In genomic region chr7:37353949-37354660, GRCh38 we compare ENCODE assay signal across 9 cellular contexts.
DNase-seq lines count a peak whose midpoint lies in the region; ATAC-seq and TF ChIP-seq lines count a peak whose summit lies in the region.
"Had no signal": no experiment of that assay in that cellular context is flagged by ENCODE, and none has a peak within 500 bp of the region (broad histone marks: within the 10 kb centered on the region; RNA-seq: fewer than 3 reads in every experiment).

No MANE protein-coding gene starts in this region.

- no peaks in the 10 kb centered on the region for H3K27me3 Mint-ChIP-seq in CD4-positive, alpha-beta T cell

- POLR2A ChIA-PET in CD4-positive, alpha-beta T cell (lab: Charles Lee): interaction anchor here (0.6 to 6.9 kb wide), 25 partner anchors 8 to 1553 kb away, joined by 3 to 134 read pairs (median 6); partner anchors contain the start of genes ELMO1 and SEPTIN7

- H3K36me3 Mint-ChIP-seq in CD4-positive, alpha-beta T cell (ENCODE audit: low read depth): peaks cover 10% of the 10 kb centered on the region

- peaks cover 89% of the 10 kb centered on the region for H3K4me1 Mint-ChIP-seq in CD4-positive, alpha-beta T cell (ENCODE audit: low read depth)

- no peaks in the 10 kb centered on the region for H3K9me3 ChIP-seq in CD4-positive, alpha-beta T cell (ENCODE audit: control insufficient read depth, low read length)
- no peaks in the 10 kb centered on the region for H3K9me3 ChIP-seq in neutrophil

- no peaks in the 10 kb centered on the region for H3K36me3 ChIP-seq in neutrophil

- H3K4me1 ChIP-seq in neutrophil (ENCODE audit: control insufficient read depth in 1 of 2, insufficient read depth in 1 of 2, low read depth in 1 of 2, low read length in 1 of 2): peaks cover 68% of the 10 kb centered on the region in 2 experiments

- CTCF ChIA-PET in CD4-positive, alpha-beta T cell (lab: Charles Lee): interaction anchor here (0.8 to 3.0 kb wide), 20 partner anchors 11 to 987 kb away, joined by 3 to 24 read pairs (median 4); partner anchors contain the start of gene ELMO1

- H3K27me3 ChIP-seq in CD4-positive, alpha-beta T cell (ENCODE audit: control insufficient read depth, insufficient read depth, low read length): no peaks in the 10 kb centered on the region
- H3K27me3 ChIP-seq in neutrophil: no peaks in the 10 kb centered on the region

- peak overlapping the region; percentile 69 for H3K27ac ChIP-seq in CD4-positive, alpha-beta T cell (ENCODE audit: low read depth, low read length)
- peak overlapping the region; percentile 77 to 87 for H3K27ac ChIP-seq in coronary artery
- peak overlapping the region; percentile 92 for H3K27ac ChIP-seq in neutrophil

- TF ChIP-seq POLR2A in GM18505 (IDR thresholded peaks at IDR 0.05; ENCODE audit: borderline replicate concordance, extremely low read depth, insufficient read depth, insufficient read length): no peak

- no peak for DNase-seq in CD4-positive, alpha-beta T cell
- DNase-seq in M059J (ENCODE audit: low read depth): peak; percentile 55
- DNase-seq in coronary artery (ENCODE audit: low spot score): no peak
- DNase-seq in T1000 (lab: John Stamatoyannopoulos, UW): no peak
- no peak for DNase-seq in hypothalamus (lab: John Stamatoyannopoulos, UW)
- DNase-seq: NCI-H1417 treated with DMSO at 0.1 percent for 48 hours had no signal

- peak; percentile 5 for ATAC-seq in CD4-positive, alpha-beta T cell (ENCODE audit: poor library complexity)
- ATAC-seq in GM18505 (IDR thresholded peaks at IDR 0.05; ENCODE audit: unreplicated experiment) (no peak), GM21737 (IDR thresholded peaks at IDR 0.05; ENCODE audit: unreplicated experiment) (no peak)

- no peak for TF ChIP-seq CTCF in CD4-positive, alpha-beta T cell (IDR thresholded peaks at IDR 0.05)
- no peak for TF ChIP-seq CTCF in coronary artery (IDR thresholded peaks at IDR 0.05)
- no peak for TF ChIP-seq CTCF in neutrophil (IDR thresholded peaks at IDR 0.05)

- H3K4me3 Mint-ChIP-seq in CD4-positive, alpha-beta T cell: peak overlapping the region; percentile 93

- intact Hi-C loops in CD4-positive, alpha-beta T cell (cut with DNase I, micrococcal nuclease): loop anchor here (1.0 to 5.0 kb wide), 9 partner anchors 11 to 862 kb away; partner anchors contain the start of gene ELMO1 (in 2 of the 2)

- H3K4me3 ChIP-seq in coronary artery (peak overlapping the region; percentile 36), neutrophil (ENCODE audit: low read depth in 1 of 2, low read length in 1 of 2) (peak overlapping the region; percentile 70 to 74)

- H3K9me3 Mint-ChIP-seq in CD4-positive, alpha-beta T cell: no peaks in the 10 kb centered on the region

- peak overlapping the region; percentile 90 for H3K27ac Mint-ChIP-seq in CD4-positive, alpha-beta T cell
